15 cellular contexts compared by ENCODE assay signal in the genomic region with DNA sequence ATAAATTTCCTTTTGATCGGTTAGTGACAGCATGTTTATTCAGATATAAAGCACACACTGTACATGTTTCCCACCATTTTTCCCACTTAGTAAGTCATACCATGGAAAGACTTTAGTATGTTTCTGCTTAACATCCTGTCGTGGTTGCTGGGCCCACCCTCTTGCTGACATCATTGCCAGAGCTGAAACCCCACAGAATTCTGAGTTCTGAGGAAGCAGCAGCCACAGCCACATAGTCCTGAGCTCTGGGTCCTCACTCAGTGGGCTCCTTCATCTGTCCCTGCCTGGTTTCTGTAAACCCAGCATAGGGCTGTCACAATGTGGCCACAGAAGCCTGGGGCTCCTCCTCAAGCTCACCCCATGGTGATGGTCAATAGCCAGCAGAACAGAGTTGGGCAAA.
DNase-seq lines count a peak whose midpoint lies in the region; ATAC-seq and TF ChIP-seq lines count a peak whose summit lies in the region.
"Had no signal": no experiment of that assay in that cellular context is flagged by ENCODE, and none has a peak within 500 bp of the region (broad histone marks: within the 10 kb centered on the region; RNA-seq: fewer than 3 reads in every experiment).

No MANE protein-coding gene starts in this region.

- H3K9me2 ChIP-seq in PC-9 (ENCODE audit: insufficient read depth) (no peaks in the 10 kb centered on the region), Karpas-422 (replicated peaks; ENCODE audit: insufficient read depth, low read length) (no peaks in the 10 kb centered on the region)

- no peak overlapping the region for H3K9ac ChIP-seq in Karpas-422 (ENCODE audit: low read length)

- CTCF ChIA-PET in activated CD8-positive, alpha-beta memory T cell treated with anti-CD3 and anti-CD28 coated beads, Interleukin-2, amount 10 ng/mL, durations not matched to agents 7 days and 5 days (lab: Charles Lee): no interaction called here
- CTCF ChIA-PET in PC-9 (lab: Charles Lee): interaction anchor here (0.5 kb wide), 1 partner anchor 125 kb away, joined by 8 read pairs; no protein-coding TSS in a partner anchor

- intact Hi-C loops in PC-9 (cut with micrococcal nuclease; ENCODE audit: unreplicated experiment): no loop called here

- peak; percentile 45 for ATAC-seq in activated CD8-positive, alpha-beta memory T cell treated with anti-CD3 and anti-CD28 coated beads, Interleukin-2, amount 10 ng/mL, durations not matched to agents 7 days and 5 days
- peak; percentile 42 for ATAC-seq in GM21619 (IDR thresholded peaks at IDR 0.05; ENCODE audit: unreplicated experiment)
- ATAC-seq: K562, pancreas had no signal

- H3F3A ChIP-seq in PC-9 (ENCODE audit: insufficient read depth, low read depth): peaks cover 23% of the 10 kb centered on the region

- peaks cover 7% of the 10 kb centered on the region for H3K27me3 Mint-ChIP-seq in activated CD8-positive, alpha-beta memory T cell treated with anti-CD3 and anti-CD28 coated beads, Interleukin-2, amount 10 ng/mL, durations not matched to agents 7 days and 5 days
- H3K27me3 Mint-ChIP-seq in mesothelial cell of epicardium (ENCODE audit: low read depth): no peaks in the 10 kb centered on the region

- H4K20me1 ChIP-seq in PC-9 (ENCODE audit: insufficient read depth) (no peaks in the 10 kb centered on the region), Karpas-422 (ENCODE audit: insufficient read depth, low read depth, low read length) (no peaks in the 10 kb centered on the region)

- POLR2A ChIA-PET in PC-9 (lab: Charles Lee; ENCODE audit: unreplicated experiment): interaction anchor here (0.5 kb wide), 1 partner anchor 415 kb away, joined by 3 read pairs; no protein-coding TSS in a partner anchor

- H3K4me1 ChIP-seq in PC-9 (replicated peaks; ENCODE audit: insufficient read depth): peaks cover 44% of the 10 kb centered on the region
- H3K4me1 ChIP-seq in Karpas-422 (ENCODE audit: low read length): peaks cover 3% of the 10 kb centered on the region; the same call in 1 of the 2 replicates

- TF ChIP-seq CTCF in PC-9 (conservative IDR thresholded peaks at IDR 0.05): no peak
- no peak for TF ChIP-seq CTCF in mesothelial cell of epicardium (IDR thresholded peaks at IDR 0.05; ENCODE audit: unreplicated experiment)

- H3K36me3 ChIP-seq in PC-9 (ENCODE audit: low read depth) (no peaks in the 10 kb centered on the region), Karpas-422 (ENCODE audit: insufficient read depth, low read length) (no peaks in the 10 kb centered on the region)
- H3K36me3 ChIP-seq: pancreas had no signal

- H3K79me2 ChIP-seq in PC-9 (ENCODE audit: low read depth): no peaks in the 10 kb centered on the region
- no peaks in the 10 kb centered on the region for H3K79me2 ChIP-seq in Karpas-422 (ENCODE audit: low read length)

- no TSS peak for BruUV-seq in PC-9 (replicated peaks; lab: Mats Ljungman, UMichigan)

- H2AFZ ChIP-seq in PC-9 (no peak overlapping the region), Karpas-422 (ENCODE audit: low read length) (no peak overlapping the region)

- H3K4me2 ChIP-seq in PC-9 (peak overlapping the region; percentile 13), Karpas-422 (ENCODE audit: low read depth, low read length, poor library complexity, severe bottlenecking) (no peak overlapping the region)

- DNase-seq in activated CD8-positive, alpha-beta memory T cell treated with anti-CD3 and anti-CD28 coated beads, Interleukin-2, amount 10 ng/mL, durations not matched to agents 7 days and 5 days: peak; percentile 51
- DNase-seq in activated CD8-positive, alpha-beta memory T cell treated with anti-CD3 and anti-CD28 coated beads for 24 hours: no peak
- DNase-seq in PC-9: no peak
- no peak for DNase-seq in mesothelial cell of epicardium (ENCODE audit: low spot score in 2 of 2, unreplicated experiment in 2 of 2)
- no peak for DNase-seq in NCI-H128 (lab: John Stamatoyannopoulos, UW; ENCODE audit: unreplicated experiment)
- no peak for DNase-seq in Karpas-422
- DNase-seq in NCI-H2227 treated with DMSO at 0.1 percent for 48 hours (lab: John Stamatoyannopoulos, UW): no peak
- DNase-seq: caudate nucleus, H7, midbrain, NCI-H2107, pancreas had no signal

- H3K4me3 ChIP-seq in PC-9 (no peak overlapping the region), Karpas-422 (ENCODE audit: low read length) (no peak overlapping the region)
- H3K4me3 ChIP-seq: K562, pancreas had no signal

- peaks cover 18% of the 10 kb centered on the region for H3K4me1 Mint-ChIP-seq in activated CD8-positive, alpha-beta memory T cell treated with anti-CD3 and anti-CD28 coated beads, Interleukin-2, amount 10 ng/mL, durations not matched to agents 7 days and 5 days
- H3K4me1 Mint-ChIP-seq in mesothelial cell of epicardium: peaks cover 28% of the 10 kb centered on the region

- H3K4me3 Mint-ChIP-seq in activated CD8-positive, alpha-beta memory T cell treated with anti-CD3 and anti-CD28 coated beads, Interleukin-2, amount 10 ng/mL, durations not matched to agents 7 days and 5 days: no peak overlapping the region
- no peak overlapping the region for H3K4me3 Mint-ChIP-seq in mesothelial cell of epicardium
- H3K4me3 Mint-ChIP-seq: B cell had no signal

- H3K9me3 ChIP-seq in PC-9 (ENCODE audit: insufficient read depth, low read depth) (no peaks in the 10 kb centered on the region), Karpas-422 (ENCODE audit: low read length) (no peaks in the 10 kb centered on the region)
- H3K9me3 ChIP-seq: pancreas had no signal

- H3K27ac ChIP-seq in PC-9: peak overlapping the region; percentile 52; the same call in 1 of the 2 replicates
- no peak overlapping the region for H3K27ac ChIP-seq in Karpas-422 (ENCODE audit: low read length)
- H3K27ac ChIP-seq: pancreas had no signal

- no peaks in the 10 kb centered on the region for H3K36me3 Mint-ChIP-seq in activated CD8-positive, alpha-beta memory T cell treated with anti-CD3 and anti-CD28 coated beads, Interleukin-2, amount 10 ng/mL, durations not matched to agents 7 days and 5 days
- H3K36me3 Mint-ChIP-seq in mesothelial cell of epicardium: no peaks in the 10 kb centered on the region

- no peak overlapping the region for H3K27ac Mint-ChIP-seq in activated CD8-positive, alpha-beta memory T cell treated with anti-CD3 and anti-CD28 coated beads, Interleukin-2, amount 10 ng/mL, durations not matched to agents 7 days and 5 days
- H3K27ac Mint-ChIP-seq in mesothelial cell of epicardium: peak overlapping the region; percentile 76
- H3K27ac Mint-ChIP-seq: B cell had no signal

- no peaks in the 10 kb centered on the region for H3K9me3 Mint-ChIP-seq in activated CD8-positive, alpha-beta memory T cell treated with anti-CD3 and anti-CD28 coated beads, Interleukin-2, amount 10 ng/mL, durations not matched to agents 7 days and 5 days (ENCODE audit: low read depth)
- peaks cover 8% of the 10 kb centered on the region for H3K9me3 Mint-ChIP-seq in mesothelial cell of epicardium

- H3K27me3 ChIP-seq in PC-9 (ENCODE audit: insufficient read depth, low read depth) (no peaks in the 10 kb centered on the region), Karpas-422 (ENCODE audit: low read length) (no peaks in the 10 kb centered on the region)
- H3K27me3 ChIP-seq: pancreas had no signal
